Comparison of ENCODE assay signal across 8 cellular contexts in the genomic region with DNA sequence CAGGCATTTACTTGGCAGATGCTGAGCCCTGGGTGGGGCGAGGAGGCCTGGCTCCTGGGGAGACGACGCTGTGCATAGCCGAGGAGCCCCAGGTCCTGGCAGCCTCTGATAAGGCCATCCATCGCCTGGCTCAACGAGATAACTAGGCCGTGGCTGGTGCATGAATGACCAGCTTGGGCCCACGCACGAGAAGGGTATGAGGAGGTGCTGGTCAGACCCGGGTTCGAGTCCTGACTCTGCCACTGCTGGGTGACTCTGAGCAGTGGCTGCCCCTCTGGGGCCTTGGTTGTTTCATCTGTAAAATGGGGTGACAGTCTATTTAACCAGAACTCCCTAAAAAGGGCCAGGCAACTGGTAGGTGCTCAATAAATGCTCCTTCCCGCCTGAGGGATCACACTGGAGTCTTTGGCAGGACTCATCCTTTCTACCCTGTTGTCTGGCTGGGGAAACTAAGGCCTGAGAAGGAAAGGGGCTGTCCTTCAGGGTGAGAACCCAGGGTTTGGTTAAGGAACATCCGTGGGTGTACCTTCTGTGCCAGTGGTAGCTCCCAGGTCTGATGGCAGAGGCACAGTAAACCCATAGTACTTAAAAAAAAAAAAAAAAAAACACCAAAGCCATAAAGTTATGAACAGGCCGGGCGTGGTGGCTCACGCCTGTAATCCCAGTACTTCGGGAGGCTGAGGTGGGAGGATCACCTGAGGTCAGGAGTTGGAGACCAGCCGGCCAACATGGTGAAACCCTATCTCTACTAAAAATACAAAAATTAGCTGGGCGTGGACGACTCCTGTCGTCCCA. TPM values are rescaled to one million over a fixed set of nuclear protein-coding genes. Genes with fewer than 3 reads are reported as not detected.
A peak's percentile ranks its signal among the peaks of the same experiment; 100 is the strongest.
DNase-seq lines count a peak whose midpoint lies in the region; ATAC-seq, FAIRE-seq and TF ChIP-seq lines count a peak whose summit lies in the region.

No MANE protein-coding gene starts in this region.

- TF ChIP-seq CTCF in RWPE1 (conservative IDR thresholded peaks at IDR 0.05; ENCODE audit: low read depth) (no peak), H1 (IDR thresholded peaks at IDR 0.05; ENCODE audit: control extremely low read depth in 1 of 3, insufficient read depth in 1 of 3, low read depth in 1 of 3, low read length in 3 of 3) (no peak), gastrocnemius medialis (IDR thresholded peaks at IDR 0.05 in 4 of 5, conservative IDR thresholded peaks at IDR 0.05 in 1 of 5) (no peak)

- no peak for TF ChIP-seq EP300 in H1 (IDR thresholded peaks at IDR 0.05; ENCODE audit: borderline replicate concordance in 1 of 2, low read depth in 2 of 2, low read length in 2 of 2)

- no peak overlapping the region for H3K23ac ChIP-seq in H1 (ENCODE audit: insufficient read length)

- H3K79me1 ChIP-seq in H1 (ENCODE audit: low read depth, low read length) = no peaks in the 10 kb centered on the region

- H3K56ac ChIP-seq in H1 (replicated peaks; ENCODE audit: insufficient read length, low read depth, low read length) = no peak overlapping the region

- no peak overlapping the region for H2AK5ac ChIP-seq in H1 (ENCODE audit: low read depth, low read length)

- H3K4me2 ChIP-seq in H1 (ENCODE audit: insufficient read depth in 1 of 2, low read depth in 2 of 2, low read length in 2 of 2) = peak overlapping the region in 1 of 2 experiments; percentile 59; a peak in 1 of 4 replicates

- ATAC-seq in gastrocnemius medialis (no peak), GM21786 (IDR thresholded peaks at IDR 0.05; ENCODE audit: unreplicated experiment) (no peak), HG03439 (IDR thresholded peaks at IDR 0.05; ENCODE audit: unreplicated experiment) (no peak)

- H4K91ac ChIP-seq in H1 (replicated peaks; ENCODE audit: insufficient read length, low read length) = no peak overlapping the region

- H2BK20ac ChIP-seq in H1 (ENCODE audit: low read length) = no peak overlapping the region

- H3K14ac ChIP-seq in H1 (ENCODE audit: insufficient read length) = no peak overlapping the region

- H3K9ac ChIP-seq in H1 (replicated peaks in 1 of 4; ENCODE audit: extremely low read depth in 1 of 4, low read depth in 3 of 4, low read length in 3 of 4) = no peak overlapping the region

- intact Hi-C loops in gastrocnemius medialis (cut with DNase I; ENCODE audit: low total_unique reads) = loop anchor here (10.0 kb wide), 1 partner anchor 155 kb away; the partner anchor contains the start of gene PIK3R2

- no peak overlapping the region for H2BK15ac ChIP-seq in H1 (ENCODE audit: low read length)

- H3K27me3 ChIP-seq in H1 (replicated peaks in 1 of 4; ENCODE audit: control insufficient read depth in 3 of 4, extremely low read depth in 1 of 4, insufficient read depth in 3 of 4, low read length in 3 of 4) (peaks cover 3 to 25% (median 20%) of the 10 kb centered on the region in 4 experiments), gastrocnemius medialis (peaks cover 0 to 12% (median 6%) of the 10 kb centered on the region in 3 donors)

- in situ Hi-C loops in Caki2 (cut with HindIII; ENCODE audit: low pct_unique_long_range_greater_than_20kb, low sequenced_read_pairs) (no loop called here), gastrocnemius medialis (cut with MboI; ENCODE audit: low sequenced_read_pairs in 4 of 4) (loop anchor here in 3 of 4 donors (5.0 to 25.0 kb wide), 5 partner anchors 55 to 138 kb away; partner anchors contain the start of genes RPL18A (in 1 of the 3) and SLC5A5 (in 1 of the 3))

- H3K9me3 ChIP-seq in H1 (ENCODE audit: insufficient read depth in 2 of 2, low read depth in 1 of 2, low read length in 1 of 2) (no peaks in the 10 kb centered on the region), gastrocnemius medialis (no peaks in the 10 kb centered on the region)

- H4K20me1 ChIP-seq in H1 (replicated peaks in 1 of 2; ENCODE audit: control insufficient read depth in 1 of 2, insufficient read depth in 2 of 2, low read length in 2 of 2) = peaks cover 0 to 5% of the 10 kb centered on the region in 2 experiments

- no peak for TF ChIP-seq RAD21 in H1 (IDR thresholded peaks at IDR 0.05 in 1 of 2, conservative IDR thresholded peaks at IDR 0.05 in 1 of 2; ENCODE audit: low read depth in 2 of 2, low read length in 2 of 2)

- TF ChIP-seq POLR2A in H1 (IDR thresholded peaks at IDR 0.05; ENCODE audit: control extremely low read depth in 1 of 2, low read depth in 2 of 2, low read length in 2 of 2) = no peak
- TF ChIP-seq POLR2A in gastrocnemius medialis (IDR thresholded peaks at IDR 0.05) = no peak

- 85% methylated on average over 21 of the region's 21 CpGs; no CpG with 5 or more reads in 1 of the 2 experiments for whole genome bisulfite sequencing in H1 (ENCODE audit: extremely low coverage in 1 of 2, insufficient coverage in 1 of 2, insufficient read length in 1 of 2, insufficient replicate concordance in 2 of 2, low coverage in 1 of 2, low lambda C conversion rate in 2 of 2, missing lambda C conversion rate in 1 of 2), 2 experiments

- no peak for FAIRE-seq in H1 (lab: Jason Lieb, UNC)
- FAIRE-seq in HTR-8/SVneo (lab: Jason Lieb, UNC) = no peak

- no peak overlapping the region for H4K5ac ChIP-seq in H1 (ENCODE audit: insufficient read length, low read depth, low read length)

- peak overlapping the region; percentile 35; the same call in 1 of the 2 replicates for H4K8ac ChIP-seq in H1 (ENCODE audit: extremely low read depth, insufficient read depth, low read length)

- peaks cover 0 to 3% (median 0%) of the 10 kb centered on the region in 4 experiments; a peak in 2 of 7 replicates for H3K4me1 ChIP-seq in H1 (replicated peaks in 1 of 4; ENCODE audit: control insufficient read depth in 3 of 4, insufficient read depth in 4 of 4, low read length in 3 of 4)
- peaks cover 0 to 5% of the 10 kb centered on the region in 2 donors for H3K4me1 ChIP-seq in gastrocnemius medialis

- H3K23me2 ChIP-seq in H1 (ENCODE audit: low read depth, low read length) = peaks cover 5% of the 10 kb centered on the region; the same call in 1 of the 2 replicates

- no peak overlapping the region for H2BK12ac ChIP-seq in H1 (ENCODE audit: low read depth, low read length)

- H3K4me3 ChIP-seq in H1 (ENCODE audit: extremely low read depth in 1 of 4, insufficient read depth in 2 of 4, low read depth in 3 of 4, low read length in 4 of 4) (no peak overlapping the region), gastrocnemius medialis (peak overlapping the region in 1 of 4 donors; percentile 60)

- no peak overlapping the region for H2BK5ac ChIP-seq in H1 (ENCODE audit: low read depth, low read length)

- no peak overlapping the region for H2AFZ ChIP-seq in H1 (ENCODE audit: low read length)

- POLR2A ChIA-PET in RWPE1 (lab: Yijun Ruan, JAX; ENCODE audit: low non-redundant PET) (no interaction called here), H1 (lab: Charles Lee; ENCODE audit: partially characterized antibody) (interaction anchor here (0.9 to 2.2 kb wide), 5 partner anchors 12 to 135 kb away, joined by 3 to 5 read pairs (median 3); no protein-coding TSS in a partner anchor)

- CTCF ChIA-PET in RWPE1 (lab: Yijun Ruan, JAX) = interaction anchor here (0.6 kb wide), 1 partner anchor 62 kb away, joined by 3 read pairs; no protein-coding TSS in a partner anchor
- CTCF ChIA-PET in H1 (lab: Charles Lee; ENCODE audit: partially characterized antibody) = interaction anchor here (0.5 to 12.4 kb wide), 7 partner anchors 37 to 418 kb away, joined by 3 to 271 read pairs (median 5); partner anchors contain the start of gene CCDC124

- H3K18ac ChIP-seq in H1 (ENCODE audit: extremely low read depth, low read length) = no peak overlapping the region

- H3K4ac ChIP-seq in H1 (replicated peaks; ENCODE audit: insufficient read length, low read depth, low read length) = no peak overlapping the region

- H3K36me3 ChIP-seq in H1 (ENCODE audit: control insufficient read depth in 2 of 4, insufficient read depth in 4 of 4, low read length in 3 of 4) (no peaks in the 10 kb centered on the region), gastrocnemius medialis (no peaks in the 10 kb centered on the region)

- DNase-seq in Caki2 (ENCODE audit: low read depth) (peak; percentile 30), RWPE1 (ENCODE audit: low spot score) (no peak), H1 (ENCODE audit: low read depth in 1 of 2, low spot score in 2 of 2) (no peak), gastrocnemius medialis (no peak), KG1 (lab: John Stamatoyannopoulos, UW) (no peak), HTR-8/SVneo (ENCODE audit: insufficient read length, low spot score) (no peak)

- H3K27ac ChIP-seq in RWPE1 = peak overlapping the region; percentile 86
- no peak overlapping the region for H3K27ac ChIP-seq in H1 (ENCODE audit: low read depth, low read length)
- H3K27ac ChIP-seq in gastrocnemius medialis = peak overlapping the region; percentile 82 to 83 (median 82)

- H3K79me2 ChIP-seq in H1 (ENCODE audit: control insufficient read depth in 1 of 2, insufficient read depth in 2 of 2, low read length in 2 of 2) = no peaks in the 10 kb centered on the region

- H2BK120ac ChIP-seq in H1 (replicated peaks; ENCODE audit: low read depth, low read length) = no peak overlapping the region

TF ChIP-seq in H1, 55 proteins besides CTCF, POLR2A, EP300 and RAD21:
- no peak for TF ChIP-seq TAF7 (optimal IDR thresholded peaks at IDR 0.05; ENCODE audit: borderline replicate concordance, low read depth, low read length)

RNA-seq across cellular contexts. Expression of gene ARRDC2, which starts 8.1 kb away (rescaled TPM):
- total RNA-seq in Caki2 (2014; rRNA removed; shearing (Covaris generic); ENCODE audit: low replicate concordance) = 57.4 and 76.7 TPM in 2 replicates
- 6.2 and 6.9 TPM in 2 replicates for total RNA-seq in H1 (2021; fragmentation: NEBNext Ultra II Directional; extraction: Animal tissue kit (Norgen Biotek cat#: 25700))
- 5.4 and 5.8 TPM in 2 replicates for polyA plus RNA-seq in H1 (2011; rRNA removed)
- 6.6 TPM for polyA plus RNA-seq in H1 (2011; cell fraction: cytosol; rRNA removed)
- 9.2 TPM for polyA plus RNA-seq in H1 (2011; cell fraction: nucleus; rRNA removed)
- 5.2 to 7.8 TPM (median 5.9 TPM) in 4 replicates for polyA plus RNA-seq in H1 (2012, experiment 1 of 2)
- 4.6 TPM for polyA plus RNA-seq in H1 (2012, experiment 2 of 2)
- 3.4 TPM for polyA plus RNA-seq in H1 (2013, experiment 1 of 2)
- 3.6 TPM for polyA plus RNA-seq in H1 (2013, experiment 2 of 2)
- polyA minus RNA-seq in H1 (2011; rRNA and poly(A)+ RNA removed) = 2.7 and 6.1 TPM in 2 replicates
- 7.0 TPM for polyA minus RNA-seq in H1 (2011; cell fraction: cytosol; rRNA and poly(A)+ RNA removed)
- polyA minus RNA-seq in H1 (2011; cell fraction: nucleus; rRNA and poly(A)+ RNA removed) = 10.7 TPM
- 100 to 1,000 TPM; 476 to 810 (median 543) TPM for total RNA-seq in gastrocnemius medialis

RNA-seq across cellular contexts. Expression of gene KCNN1, which starts 33.0 kb away (rescaled TPM):
- total RNA-seq in Caki2 (2014; rRNA removed; shearing (Covaris generic); ENCODE audit: low replicate concordance) = not detected in 2 replicates
- total RNA-seq in H1 (2021; fragmentation: NEBNext Ultra II Directional; extraction: Animal tissue kit (Norgen Biotek cat#: 25700)) = 9.3 and 11.0 TPM in 2 replicates
- polyA plus RNA-seq in H1 (2011; rRNA removed) = 12.5 and 19.3 TPM in 2 replicates
- 13.7 TPM for polyA plus RNA-seq in H1 (2011; cell fraction: cytosol; rRNA removed)
- polyA plus RNA-seq in H1 (2011; cell fraction: nucleus; rRNA removed) = 21.8 TPM
- 4.1 to 10.5 TPM (median 8.4 TPM) in 4 replicates for polyA plus RNA-seq in H1 (2012, experiment 1 of 2)
- polyA plus RNA-seq in H1 (2012, experiment 2 of 2) = 5.8 TPM
- polyA plus RNA-seq in H1 (2013, experiment 1 of 2) = 6.0 TPM
- 5.9 TPM for polyA plus RNA-seq in H1 (2013, experiment 2 of 2)
- 6.7 and 7.7 TPM in 2 replicates for polyA minus RNA-seq in H1 (2011; rRNA and poly(A)+ RNA removed)
- 15.0 TPM for polyA minus RNA-seq in H1 (2011; cell fraction: cytosol; rRNA and poly(A)+ RNA removed)
- polyA minus RNA-seq in H1 (2011; cell fraction: nucleus; rRNA and poly(A)+ RNA removed) = 14.4 TPM
- total RNA-seq in gastrocnemius medialis = not detected
